9 cellular contexts compared by ENCODE assay signal in genomic region chr16:10182186-10182683, GRCh38. TPM values are rescaled to one million over a fixed set of nuclear protein-coding genes. Genes with fewer than 3 reads are reported as not detected.
DNase-seq lines count a peak whose midpoint lies in the region; ATAC-seq and TF ChIP-seq lines count a peak whose summit lies in the region.
"Had no signal": no experiment of that assay in that cellular context is flagged by ENCODE, and none has a peak within 500 bp of the region (broad histone marks: within the 10 kb centered on the region; RNA-seq: fewer than 3 reads in every experiment).

Gene GRIN2A, minus strand, starts transcription at chr16:10182428. Its CDS starts 2,017 bp downstream, at chr16:10180411.

- WGBS in mammary epithelial cell (ENCODE audit: low coverage, missing lambda C conversion rate) = no CpG with 5 or more reads among the region's 29 CpGs

- DNase-seq in DMS79 treated with DMSO at 0.1 percent for 48 hours (lab: John Stamatoyannopoulos, UW) (peak; percentile 41), DMS79 (lab: John Stamatoyannopoulos, UW) (no peak), mammary epithelial cell (no peak), lower lobe of right lung (no peak), thoracic aorta (ENCODE audit: low spot score) (no peak), T-helper 9 cell (no peak), COLO668 (lab: John Stamatoyannopoulos, UW; ENCODE audit: unreplicated experiment) (no peak)

- H3K27ac ChIP-seq in mammary epithelial cell (ENCODE audit: insufficient read depth, low read depth, low read length) = no peak within 1 kb of the TSS
- H3K27ac ChIP-seq in lower lobe of right lung = no peak within 1 kb of the TSS
- no peak within 1 kb of the TSS for H3K27ac ChIP-seq in thoracic aorta

- intact Hi-C loops in mammary epithelial cell (cut with micrococcal nuclease) (loop anchor here (5.0 to 10.0 kb wide), 3 partner anchors 147 to 1047 kb away; no protein-coding TSS in a partner anchor), lower lobe of right lung (cut with DNase I) (no loop called here)

- peak within 1 kb of the TSS; percentile 72 for H3K4me2 ChIP-seq in mammary epithelial cell (ENCODE audit: insufficient read depth, low read depth, low read length)

- no peaks in the 10 kb centered on the region for H3K9me3 ChIP-seq in mammary epithelial cell (replicated peaks; ENCODE audit: insufficient read depth, low read length)
- H3K9me3 ChIP-seq in lower lobe of right lung = no peaks in the 10 kb centered on the region
- H3K9me3 ChIP-seq in thoracic aorta = no peaks in the 10 kb centered on the region

- H3K27me3 ChIP-seq in mammary epithelial cell (ENCODE audit: insufficient read depth, low read length) (peaks cover 19% of the 10 kb centered on the region), lower lobe of right lung (ENCODE audit: low read depth) (peaks cover 48% of the 10 kb centered on the region), thoracic aorta (replicated peaks; ENCODE audit: insufficient read depth) (peaks cover 7% of the 10 kb centered on the region)

- peaks cover 31% of the 10 kb centered on the region for H3K4me1 ChIP-seq in mammary epithelial cell (ENCODE audit: insufficient read depth, low read length)
- H3K4me1 ChIP-seq in lower lobe of right lung = peaks cover 24% of the 10 kb centered on the region
- peaks cover 11 to 38% of the 10 kb centered on the region in 2 donors for H3K4me1 ChIP-seq in thoracic aorta (ENCODE audit: control insufficient read depth in 1 of 2, low read depth in 2 of 2)

- no TSS peak for BruUV-seq in mammary epithelial cell (replicated peaks; lab: Mats Ljungman, UMichigan)

- no peak for ATAC-seq in lower lobe of right lung
- no peak for ATAC-seq in thoracic aorta (ENCODE audit: insufficient number of reproducible peaks, low FRiP score, low read depth)
- ATAC-seq in GM19035 (IDR thresholded peaks at IDR 0.05; ENCODE audit: unreplicated experiment) = no peak

- no peaks in the 10 kb centered on the region for H4K20me1 ChIP-seq in mammary epithelial cell (ENCODE audit: insufficient read depth, low read length)

- H3K36me3 ChIP-seq in mammary epithelial cell (ENCODE audit: insufficient read depth, low read length) = no peaks in the 10 kb centered on the region
- H3K36me3 ChIP-seq in lower lobe of right lung = no peaks in the 10 kb centered on the region
- H3K36me3 ChIP-seq in thoracic aorta = no peaks in the 10 kb centered on the region

- dilution Hi-C loops in mammary epithelial cell (cut with HindIII; ENCODE audit: low sequenced_read_pairs) = no loop called here

- no peak for TF ChIP-seq CTCF in mammary epithelial cell (conservative IDR thresholded peaks at IDR 0.05 in 1 of 2, IDR thresholded peaks at IDR 0.05 in 1 of 2; ENCODE audit: extremely low read depth in 1 of 2, insufficient read depth in 1 of 2, low read depth in 1 of 2, low read length in 2 of 2)
- no peak for TF ChIP-seq CTCF in lower lobe of right lung (IDR thresholded peaks at IDR 0.05)
- TF ChIP-seq CTCF in thoracic aorta (IDR thresholded peaks at IDR 0.05) = no peak

- H3K9ac ChIP-seq in mammary epithelial cell (ENCODE audit: insufficient read depth, low read length) = no peak within 1 kb of the TSS

- H2AFZ ChIP-seq in mammary epithelial cell (ENCODE audit: low read depth, low read length) = peak within 1 kb of the TSS; percentile 73

- H3K4me3 ChIP-seq in mammary epithelial cell (replicated peaks in 1 of 3; ENCODE audit: insufficient read depth in 1 of 3, low read depth in 2 of 3, low read length in 3 of 3) (peak within 1 kb of the TSS; percentile 6 to 35 (median 32)), lower lobe of right lung (peak within 1 kb of the TSS; percentile 44), thoracic aorta (peak within 1 kb of the TSS; percentile 46)

- H3K79me2 ChIP-seq in mammary epithelial cell (ENCODE audit: insufficient read depth, low read length) = no peaks in the 10 kb centered on the region

- in situ Hi-C loops in mammary epithelial cell (cut with MboI; ENCODE audit: low sequenced_read_pairs in 2 of 2) = loop anchor here (5.0 to 25.0 kb wide), 3 partner anchors 545 to 1020 kb away; no protein-coding TSS in a partner anchor

- CTCF ChIA-PET in mammary epithelial cell (lab: Charles Lee; ENCODE audit: low non-redundant PET) = no interaction called here

RNA-seq across cellular contexts. Expression of gene GRIN2A, which starts in this region (rescaled TPM):
- total RNA-seq in mammary epithelial cell (under 1 TPM; under 0.01 to 0.19 TPM), lower lobe of right lung (0.56 TPM), thoracic aorta (1 to 10 TPM in 1 of 2 donors, under 1 TPM in 1; 0.27 to 2.5 TPM)
- polyA plus RNA-seq in mammary epithelial cell = 0.05 TPM
- not detected for polyA minus RNA-seq in mammary epithelial cell
- total RNA-seq: NCI-H460 had no signal
